ENCODE assay signal across 8 cellular contexts in genomic region chr16:22098538-22099255, GRCh38. TPM values are rescaled to one million over a fixed set of nuclear protein-coding genes. Genes with fewer than 3 reads are reported as not detected.
DNase-seq lines count a peak whose midpoint lies in the region; ATAC-seq and TF ChIP-seq lines count a peak whose summit lies in the region.

No MANE protein-coding gene starts in this region.

- POLR2A ChIA-PET in T-cell (lab: Charles Lee), result interaction anchor here in 1 of 2 donors (1.5 kb wide), 1 partner anchor 37 kb away, joined by 3 read pairs; no protein-coding TSS in a partner anchor

- DNase-seq in stimulated activated CD4-positive, alpha-beta T cell treated with anti-CD3 and anti-CD28 coated beads, Interleukin-4, amount 100 ng/mL, for 24 hours, result peak; percentile 9
- no peak for DNase-seq in stimulated activated CD4-positive, alpha-beta T cell treated with anti-CD3 and anti-CD28 coated beads, Interleukin-4, amount 100 ng/mL, for 1 hour
- DNase-seq in NB4 (ENCODE audit: low read depth), result peak; percentile 67
- DNase-seq in T-cell, result peak in 1 of 34 experiments; percentile 20
- peak; percentile 55 for DNase-seq in fibroblast of the aortic adventitia (ENCODE audit: low read depth)
- DNase-seq in prostate gland (ENCODE audit: low spot score), result no peak

- TF ChIP-seq POLR2A in NB4 (IDR thresholded peaks at IDR 0.05; ENCODE audit: extremely low read depth, insufficient read length), result no peak
- TF ChIP-seq POLR2A in prostate gland (IDR thresholded peaks at IDR 0.05), result no peak

- intact Hi-C loops in prostate gland (cut with DNase I), result loop anchor here (5.0 kb wide), 2 partner anchors 89 to 101 kb away; no protein-coding TSS in a partner anchor

- no peaks in the 10 kb centered on the region for H3K4me1 ChIP-seq in prostate gland (replicated peaks)

- ATAC-seq in T-cell (replicated peaks in 1 of 4), result peak in 3 of 4 experiments; percentile 63 to 75 (median 71)
- ATAC-seq in HG03354 (IDR thresholded peaks at IDR 0.05; ENCODE audit: poor library complexity, severe bottlenecking, unreplicated experiment), result no peak
- no peak for ATAC-seq in HG03442 (IDR thresholded peaks at IDR 0.05; ENCODE audit: unreplicated experiment)

- peaks cover 15% of the 10 kb centered on the region in 2 donors for H3K27me3 Mint-ChIP-seq in T-cell

- H3K4me3 ChIP-seq in NB4 (ENCODE audit: low read depth, low read length) (no peak overlapping the region), fibroblast of the aortic adventitia (ENCODE audit: low read depth, low read length) (peak overlapping the region; percentile 38), prostate gland (no peak overlapping the region)

- peaks cover 0 to 3% (median 2%) of the 10 kb centered on the region in 3 donors for H3K4me1 Mint-ChIP-seq in T-cell

- CTCF ChIA-PET in T-cell (lab: Charles Lee), result interaction anchor here (0.5 to 1.5 kb wide), 15 partner anchors 8 to 292 kb away, joined by 3 to 10 read pairs (median 4); no protein-coding TSS in a partner anchor

- no peak overlapping the region for H3K27ac Mint-ChIP-seq in T-cell

- WGBS in prostate gland, result 47% methylated on average over 8 of the region's 8 CpGs

- H3K36me3 ChIP-seq in prostate gland, result no peaks in the 10 kb centered on the region

- H3K4me3 Mint-ChIP-seq in T-cell, result no peak overlapping the region

- peak; percentile 69 for TF ChIP-seq CTCF in NB4 (IDR thresholded peaks at IDR 0.05; ENCODE audit: low read depth, low read length)
- peak; percentile 62 for TF ChIP-seq CTCF in fibroblast of the aortic adventitia (IDR thresholded peaks at IDR 0.05; ENCODE audit: insufficient read depth, low read length)
- peak in 3 of 4 experiments; percentile 35 to 55 (median 39) for TF ChIP-seq CTCF in prostate gland (IDR thresholded peaks at IDR 0.05)

- no peak overlapping the region for H3K27ac ChIP-seq in prostate gland

- no peaks in the 10 kb centered on the region for H3K9me3 Mint-ChIP-seq in T-cell

- no peaks in the 10 kb centered on the region for H3K36me3 Mint-ChIP-seq in T-cell

- H3K27me3 ChIP-seq in prostate gland (replicated peaks; ENCODE audit: insufficient read depth), result no peaks in the 10 kb centered on the region

- H3K9me3 ChIP-seq in prostate gland, result no peaks in the 10 kb centered on the region

RNA-seq across cellular contexts. Expression of gene VWA3A, which starts 6.4 kb away (rescaled TPM):
- total RNA-seq in T-cell, result under 1 TPM; 0.10 to 0.50 (median 0.32) TPM
- 0.18 TPM in 1 of 2 replicates, not detected in the other for total RNA-seq in fibroblast of the aortic adventitia (ENCODE audit: low replicate concordance)
- total RNA-seq in prostate gland, result 1 to 10 TPM in 1 of 2 donors, under 1 TPM in 1; 0.41 to 2.5 TPM

Comparison
In these comparisons a context has a peak if more than half of its experiments do, and no peak if none do; other contexts are left out.
1. DNase-seq: peak in stimulated activated CD4-positive, alpha-beta T cell treated with anti-CD3 and anti-CD28 coated beads, Interleukin-4, amount 100 ng/mL, for 24 hours (single experiment), NB4 (single experiment) and fibroblast of the aortic adventitia (single experiment); none in stimulated activated CD4-positive, alpha-beta T cell treated with anti-CD3 and anti-CD28 coated beads, Interleukin-4, amount 100 ng/mL, for 1 hour (single experiment) and prostate gland (single experiment).
2. ATAC-seq: peak in T-cell (3 of 4); none in HG03354 (single experiment) and HG03442 (single experiment).
3. Peak in every context shown above with its lines, with median percentiles within 50 percentile points of each other: CTCF ChIP-seq.